28 cellular contexts compared by ENCODE assay signal in the genomic region with DNA sequence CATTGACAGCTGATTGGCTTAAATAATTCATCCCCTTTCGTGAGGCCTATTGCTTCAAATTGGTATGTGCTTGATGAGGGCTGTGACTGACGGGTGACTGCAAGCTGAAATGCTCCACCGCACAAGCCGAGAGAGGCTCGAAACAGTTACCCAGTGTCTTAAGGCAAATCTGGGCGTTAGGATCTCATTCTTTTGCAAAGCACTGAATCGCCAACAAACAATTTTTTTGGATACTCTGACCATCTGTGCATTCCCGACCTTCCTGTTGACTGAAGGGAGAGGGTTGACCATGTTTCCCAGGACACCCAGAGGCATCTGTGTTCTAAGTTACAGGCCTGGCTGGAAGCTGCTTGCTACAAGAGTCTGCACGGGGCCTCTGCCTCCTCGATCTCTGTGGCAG. TPM values are rescaled to one million over a fixed set of nuclear protein-coding genes. Genes with fewer than 3 reads are reported as not detected.
DNase-seq lines count a peak whose midpoint lies in the region; ATAC-seq, FAIRE-seq and TF ChIP-seq lines count a peak whose summit lies in the region.
"Had no signal": no experiment of that assay in that cellular context is flagged by ENCODE, and none has a peak within 500 bp of the region (broad histone marks: within the 10 kb centered on the region; RNA-seq: fewer than 3 reads in every experiment).

No MANE protein-coding gene starts in this region.

- H3K4me2 ChIP-seq in parathyroid adenoma (ENCODE audit: low read length), result no peak overlapping the region
- H3K4me2 ChIP-seq: A549, BLaER1 had no signal

- H3K36me3 ChIP-seq in parathyroid adenoma (ENCODE audit: control insufficient read depth, insufficient read depth, low read length), result no peaks in the 10 kb centered on the region
- H3K36me3 ChIP-seq: BLaER1 had no signal

- H3K9me3 ChIP-seq in T-helper 17 cell (ENCODE audit: control insufficient read depth, low read length, poor library complexity, severe bottlenecking) (no peaks in the 10 kb centered on the region), parathyroid adenoma (ENCODE audit: control insufficient read depth, low read length) (no peaks in the 10 kb centered on the region)
- H3K9me3 ChIP-seq: A549, BLaER1 had no signal

- peak overlapping the region; percentile 83 for H3K27ac Mint-ChIP-seq in T-helper 17 cell
- H3K27ac Mint-ChIP-seq in activated CD8-positive, alpha-beta T cell treated with anti-CD3 and anti-CD28 coated beads for 36 hours, result no peak overlapping the region
- H3K27ac Mint-ChIP-seq: CD4-positive, alpha-beta T cell; H9; HFFc6 had no signal

- POLR2A ChIA-PET in activated CD8-positive, alpha-beta T cell treated with anti-CD3 and anti-CD28 coated beads for 36 hours (lab: Charles Lee), result no interaction called here

- H3K4me1 Mint-ChIP-seq in T-helper 17 cell, result no peaks in the 10 kb centered on the region
- H3K4me1 Mint-ChIP-seq in activated CD8-positive, alpha-beta T cell treated with anti-CD3 and anti-CD28 coated beads for 36 hours (ENCODE audit: low read depth), result no peaks in the 10 kb centered on the region

- no peak overlapping the region for H3K4me3 ChIP-seq in parathyroid adenoma (ENCODE audit: low read depth, low read length)
- H3K4me3 ChIP-seq: A549, BLaER1, GM12878, GM23248 had no signal

- H3K9me3 Mint-ChIP-seq in activated CD8-positive, alpha-beta T cell treated with anti-CD3 and anti-CD28 coated beads for 36 hours, result no peaks in the 10 kb centered on the region
- H3K9me3 Mint-ChIP-seq: CD4-positive, alpha-beta T cell; H9; HFFc6 had no signal

- no peaks in the 10 kb centered on the region for H3K27me3 ChIP-seq in parathyroid adenoma (ENCODE audit: control insufficient read depth, insufficient read depth, low read length)
- H3K27me3 ChIP-seq: BLaER1 had no signal

- no peak for TF ChIP-seq CTCF in parathyroid adenoma (IDR thresholded peaks at IDR 0.05)
- TF ChIP-seq CTCF in activated CD8-positive, alpha-beta T cell treated with anti-CD3 and anti-CD28 coated beads for 36 hours (IDR thresholded peaks at IDR 0.05), result no peak

- DNase-seq in Ammon's horn (ENCODE audit: low spot score) (peak; percentile 14), T-helper 17 cell (no peak), left kidney (ENCODE audit: low read depth, low spot score) (peak; percentile 4), Kasumi-1 (lab: John Stamatoyannopoulos, UW) (no peak), HTR-8/SVneo (ENCODE audit: insufficient read length, low spot score) (no peak)
- no peak for DNase-seq in activated CD8-positive, alpha-beta T cell treated with anti-CD3 and anti-CD28 coated beads for 36 hours
- DNase-seq: CD4-positive, alpha-beta T cell; COR-L47; DMS79; GM23248; H9; HFFc6; KBM-7; NCI-H1092 treated with DMSO at 0.1 percent for 48 hours; NCI-H1436 treated with DMSO at 0.1 percent for 48 hours; NCI-H1930; NCI-H446; NCI-H69; NK-92 treated with Interleukin-12 subunit alpha and Interleukin-12 subunit beta, amount 100 ng/mL, for 24 hours; SIG-M5 had no signal

- FAIRE-seq in HTR-8/SVneo (lab: Jason Lieb, UNC), result no peak
- FAIRE-seq: A549, GM12878 had no signal

- no peaks in the 10 kb centered on the region for H3K79me2 ChIP-seq in parathyroid adenoma

- no peak overlapping the region for H3K4me3 Mint-ChIP-seq in T-helper 17 cell
- H3K4me3 Mint-ChIP-seq in activated CD8-positive, alpha-beta T cell treated with anti-CD3 and anti-CD28 coated beads for 36 hours, result no peak overlapping the region
- H3K4me3 Mint-ChIP-seq: CD4-positive, alpha-beta T cell; H9; HFFc6 had no signal

- peaks cover 39% of the 10 kb centered on the region for H3K27me3 Mint-ChIP-seq in T-helper 17 cell
- H3K27me3 Mint-ChIP-seq in activated CD8-positive, alpha-beta T cell treated with anti-CD3 and anti-CD28 coated beads for 36 hours, result peaks cover 11% of the 10 kb centered on the region

- H3K27ac ChIP-seq in parathyroid adenoma, result no peak overlapping the region
- H3K27ac ChIP-seq: A549, BLaER1, GM23248, HL-60 had no signal

- H3K9ac ChIP-seq in parathyroid adenoma, result no peak overlapping the region
- H3K9ac ChIP-seq: BLaER1, GM23248 had no signal

- no peaks in the 10 kb centered on the region for H3K36me3 Mint-ChIP-seq in T-helper 17 cell (ENCODE audit: low read depth)
- no peaks in the 10 kb centered on the region for H3K36me3 Mint-ChIP-seq in activated CD8-positive, alpha-beta T cell treated with anti-CD3 and anti-CD28 coated beads for 36 hours (ENCODE audit: low read depth)

- no peak for ATAC-seq in T-helper 17 cell
- ATAC-seq in activated CD8-positive, alpha-beta T cell treated with anti-CD3 and anti-CD28 coated beads for 36 hours, result no peak
- ATAC-seq: A549, GM12878, Panc1, SK-N-SH treated with all-trans-retinoic acid at 6 μM for 48 hours had no signal

- peak overlapping the region; percentile 62 for H2AFZ ChIP-seq in parathyroid adenoma
- H2AFZ ChIP-seq: GM23248 had no signal

- intact Hi-C loops in activated CD8-positive, alpha-beta T cell treated with anti-CD3 and anti-CD28 coated beads for 36 hours (cut with micrococcal nuclease), result no loop called here

- CTCF ChIA-PET in activated CD8-positive, alpha-beta T cell treated with anti-CD3 and anti-CD28 coated beads for 36 hours (lab: Charles Lee), result interaction anchor here (1.1 kb wide), 1 partner anchor 182 kb away, joined by 3 read pairs; no protein-coding TSS in a partner anchor

- no peaks in the 10 kb centered on the region for H3K4me1 ChIP-seq in parathyroid adenoma
- H3K4me1 ChIP-seq: A549, BLaER1 had no signal

RNA-seq across cellular contexts. Expression of a gene that starts 32.2 kb away (rescaled TPM):
- not detected for total RNA-seq in T-helper 17 cell
- not detected for total RNA-seq in activated CD8-positive, alpha-beta T cell treated with anti-CD3 and anti-CD28 coated beads for 36 hours
- total RNA-seq: CD4-positive, alpha-beta T cell; GM12878; GM23248; H9; HFFc6; HT-29 had no signal

Comparison
In these comparisons a context has a peak if more than half of its experiments do, and no peak if none do; other contexts are left out.
1. DNase-seq: peak in Ammon's horn (single experiment) and left kidney (single experiment); none in T-helper 17 cell (0 of 3), Kasumi-1 (0 of 2), activated CD8-positive, alpha-beta T cell treated with anti-CD3 and anti-CD28 coated beads for 36 hours (single experiment) and HTR-8/SVneo (single experiment).